1 cellular context compared by ENCODE assay signal in genomic region chr21:17050156-17050555, GRCh38.
TF ChIP-seq lines count a peak whose summit lies in the region.

No MANE protein-coding gene starts in this region.

TF ChIP-seq in endothelial cell of umbilical vein, 7 proteins besides CTCF, POLR2A, EP300 and RAD21:
- TF ChIP-seq EZH2 (IDR thresholded peaks at IDR 0.05; ENCODE audit: borderline replicate concordance, low read depth, low read length, severe bottlenecking), result no peak
- TF ChIP-seq POLR2AphosphoS5 (IDR thresholded peaks at IDR 0.05; ENCODE audit: insufficient read depth, low read depth, low read length), result no peak
- TF ChIP-seq FOS (IDR thresholded peaks at IDR 0.05; ENCODE audit: borderline replicate concordance, insufficient read depth, low read length), result no peak
- TF ChIP-seq GATA2 (IDR thresholded peaks at IDR 0.05; ENCODE audit: insufficient read depth, insufficient read length, low read depth, low read length), result no peak
- TF ChIP-seq, protein P1, sequence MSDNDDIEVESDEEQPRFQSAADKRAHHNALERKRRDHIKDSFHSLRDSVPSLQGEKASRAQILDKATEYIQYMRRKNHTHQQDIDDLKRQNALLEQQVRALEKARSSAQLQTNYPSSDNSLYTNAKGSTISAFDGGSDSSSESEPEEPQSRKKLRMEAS (IDR thresholded peaks at IDR 0.05; ENCODE audit: insufficient read depth, insufficient read length), result no peak
- TF ChIP-seq MYC (IDR thresholded peaks at IDR 0.05; ENCODE audit: low read depth, low read length), result no peak
- TF ChIP-seq JUN (IDR thresholded peaks at IDR 0.05; ENCODE audit: borderline replicate concordance, insufficient read depth, insufficient read length, low read depth), result no peak
